In the genomic region with DNA sequence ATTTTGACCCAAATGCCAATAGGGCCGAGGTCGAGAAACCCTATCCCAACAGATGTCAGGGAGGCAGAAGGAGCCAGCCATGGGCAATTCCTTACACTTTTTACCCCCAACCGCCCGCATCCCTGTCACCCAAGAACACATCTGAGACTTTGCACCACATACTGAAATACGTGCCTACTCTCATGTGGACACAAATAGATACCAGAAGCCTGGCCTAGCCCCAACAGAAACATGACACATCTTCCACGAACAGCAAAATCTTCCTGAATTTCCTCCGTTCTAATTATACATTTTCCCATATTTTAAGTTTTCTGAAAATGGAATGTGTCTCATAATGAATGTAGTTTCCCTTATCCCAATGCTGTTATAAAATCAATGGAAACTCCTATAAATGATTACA, we compare ENCODE assay signal across 1 cellular context.
TF ChIP-seq lines count a peak whose summit lies in the region.

No MANE protein-coding gene starts in this region.

TF ChIP-seq in IMR-90, 13 proteins besides CTCF, POLR2A, EP300 and RAD21 (continued from another document):
- TF ChIP-seq, protein P1, sequence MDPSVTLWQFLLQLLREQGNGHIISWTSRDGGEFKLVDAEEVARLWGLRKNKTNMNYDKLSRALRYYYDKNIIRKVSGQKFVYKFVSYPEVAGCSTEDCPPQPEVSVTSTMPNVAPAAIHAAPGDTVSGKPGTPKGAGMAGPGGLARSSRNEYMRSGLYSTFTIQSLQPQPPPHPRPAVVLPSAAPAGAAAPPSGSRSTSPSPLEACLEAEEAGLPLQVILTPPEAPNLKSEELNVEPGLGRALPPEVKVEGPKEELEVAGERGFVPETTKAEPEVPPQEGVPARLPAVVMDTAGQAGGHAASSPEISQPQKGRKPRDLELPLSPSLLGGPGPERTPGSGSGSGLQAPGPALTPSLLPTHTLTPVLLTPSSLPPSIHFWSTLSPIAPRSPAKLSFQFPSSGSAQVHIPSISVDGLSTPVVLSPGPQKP (IDR thresholded peaks at IDR 0.05; ENCODE audit: borderline replicate concordance, low read depth, low read length) = no peak
- TF ChIP-seq RFX5 (IDR thresholded peaks at IDR 0.05; ENCODE audit: low read depth, low read length) (no peak), FOS (IDR thresholded peaks at IDR 0.05; ENCODE audit: low read depth, low read length) (no peak), MAZ (IDR thresholded peaks at IDR 0.05; ENCODE audit: borderline replicate concordance, low read depth, low read length) (no peak), CHD1 (IDR thresholded peaks at IDR 0.05; ENCODE audit: low read depth, low read length) (no peak), MAFK (IDR thresholded peaks at IDR 0.05; ENCODE audit: low read depth, low read length) (no peak)
